ENCODE assay signal across 11 cellular contexts in the genomic region with DNA sequence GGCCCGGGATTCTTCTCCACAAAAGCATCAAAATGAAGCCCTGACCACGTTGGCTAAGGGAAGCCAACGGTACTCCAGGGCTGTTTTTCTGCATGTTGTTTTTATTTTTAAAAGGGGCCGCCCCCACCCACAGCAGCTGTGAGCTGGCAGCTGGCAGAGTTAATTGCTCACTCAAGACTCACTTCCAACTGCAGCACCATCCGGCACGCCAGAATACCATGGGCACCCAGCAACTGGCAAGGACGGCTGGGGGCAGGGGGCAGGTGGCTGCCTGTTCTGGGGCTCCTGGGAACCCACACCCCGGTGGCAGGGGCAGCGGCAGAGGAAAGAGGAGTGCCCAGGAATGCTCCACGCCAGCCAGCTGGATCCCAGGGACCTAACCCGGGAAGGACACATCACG. TPM values are rescaled to one million over a fixed set of nuclear protein-coding genes. Genes with fewer than 3 reads are reported as not detected.
A peak's percentile ranks its signal among the peaks of the same experiment; 100 is the strongest.
DNase-seq lines count a peak whose midpoint lies in the region; ATAC-seq and TF ChIP-seq lines count a peak whose summit lies in the region.
"Had no signal": no experiment of that assay in that cellular context is flagged by ENCODE, and none has a peak within 500 bp of the region (broad histone marks: within the 10 kb centered on the region; RNA-seq: fewer than 3 reads in every experiment).

No MANE protein-coding gene starts in this region.

- H3K27me3 ChIP-seq in right cardiac atrium (ENCODE audit: control insufficient read depth, insufficient read depth) (no peaks in the 10 kb centered on the region), upper lobe of left lung (no peaks in the 10 kb centered on the region)

- H3K9ac ChIP-seq in SK-N-MC (ENCODE audit: insufficient read length) = no peak overlapping the region

- peak overlapping the region; percentile 35; the same call in 1 of the 2 replicates for H3K27ac ChIP-seq in SK-N-MC
- no peak overlapping the region for H3K27ac ChIP-seq in right cardiac atrium (ENCODE audit: low read length)
- H3K27ac ChIP-seq in upper lobe of left lung = peak overlapping the region in 3 of 4 donors; percentile 24 to 31 (median 26)
- H3K27ac ChIP-seq: C4-2B had no signal

- no peak for TF ChIP-seq CTCF in upper lobe of left lung (IDR thresholded peaks at IDR 0.05)

- TF ChIP-seq POLR2A in upper lobe of left lung (IDR thresholded peaks at IDR 0.05) = no peak

- H3K36me3 ChIP-seq in SK-N-MC (ENCODE audit: insufficient read depth, low read length) (no peaks in the 10 kb centered on the region), upper lobe of left lung (peaks cover 0 to 8% (median 0%) of the 10 kb centered on the region in 4 donors)

- intact Hi-C loops in Right ventricle myocardium superior (cut with DNase I) (loop anchor here (5.0 kb wide), 1 partner anchor 34 kb away; no protein-coding TSS in a partner anchor), Right ventricle myocardium inferior (cut with DNase I) (no loop called here), right cardiac atrium (cut with DNase I) (no loop called here)

- 50% methylated on average over 12 of the region's 12 CpGs for WGBS in right cardiac atrium
- 47 to 53% methylated on average over 7 to 10 of the region's 12 CpGs for WGBS in upper lobe of left lung, 2 donors

- peak; percentile 45 for DNase-seq in Right ventricle myocardium superior
- DNase-seq in Right ventricle myocardium inferior (ENCODE audit: missing footprints) = no peak
- DNase-seq in SK-N-MC (ENCODE audit: low read depth, low spot score) = no peak
- DNase-seq in right cardiac atrium = peak in 2 of 3 donors; percentile 58 to 69
- DNase-seq in upper lobe of left lung = no peak
- no peak for DNase-seq in hepatic stellate cell (ENCODE audit: low spot score)
- no peak for DNase-seq in DMS53 (lab: John Stamatoyannopoulos, UW)
- DNase-seq in NOMO-1 (lab: John Stamatoyannopoulos, UW; ENCODE audit: unreplicated experiment in 2 of 2) = no peak
- DNase-seq: activated CD4-positive, alpha-beta memory T cell treated with anti-CD3 and anti-CD28 coated beads, Interleukin-2, amount 10 ng/mL, durations not matched to agents 7 days and 5 days had no signal

- no peak for TF ChIP-seq EP300 in upper lobe of left lung (IDR thresholded peaks at IDR 0.05)

- H3K4me3 ChIP-seq in SK-N-MC (no peak overlapping the region), right cardiac atrium (ENCODE audit: low read length) (no peak overlapping the region), upper lobe of left lung (no peak overlapping the region)
- H3K4me3 ChIP-seq: GM23338 had no signal

- no peak for ATAC-seq in Right ventricle myocardium superior (ENCODE audit: poor library complexity)
- ATAC-seq in Right ventricle myocardium inferior = no peak
- no peak for ATAC-seq in right cardiac atrium
- no peak for ATAC-seq in upper lobe of left lung (ENCODE audit: low FRiP score in 2 of 2)
- ATAC-seq: GM23338 had no signal

- no peaks in the 10 kb centered on the region for H3K9me3 ChIP-seq in SK-N-MC (ENCODE audit: low read depth, low read length)
- H3K9me3 ChIP-seq in right cardiac atrium (ENCODE audit: control insufficient read depth, low read length) = no peaks in the 10 kb centered on the region
- H3K9me3 ChIP-seq in upper lobe of left lung = no peaks in the 10 kb centered on the region

- H3K4me1 ChIP-seq in right cardiac atrium (ENCODE audit: control insufficient read depth, insufficient read depth, low read length) (peaks cover 22% of the 10 kb centered on the region), upper lobe of left lung (peaks cover 40 to 59% (median 52%) of the 10 kb centered on the region in 4 donors)

RNA-seq across cellular contexts. Expression of gene NCOR2, which starts 44.3 kb away (rescaled TPM):
- total RNA-seq in Right ventricle myocardium superior (133 TPM), Right ventricle myocardium inferior (134 TPM), right cardiac atrium (100 to 1,000 TPM; 137 to 166 (median 146) TPM), upper lobe of left lung (100 to 1,000 TPM; 188 to 603 (median 373) TPM)
- 66.4 TPM for polyA plus RNA-seq in right cardiac atrium

Comparison
In these comparisons a context has a peak if more than half of its experiments do, and no peak if none do; other contexts are left out.
1. DNase-seq: peak in Right ventricle myocardium superior (single experiment) and right cardiac atrium (2 of 3); none in Right ventricle myocardium inferior (single experiment), SK-N-MC (single experiment), upper lobe of left lung (0 of 2), hepatic stellate cell (single experiment), DMS53 (single experiment) and NOMO-1 (0 of 2).